In genomic region chr17:72587156-72587555, GRCh38 we compare ENCODE assay signal across 19 cellular contexts.
DNase-seq lines count a peak whose midpoint lies in the region; ATAC-seq, FAIRE-seq and TF ChIP-seq lines count a peak whose summit lies in the region.
"Had no signal": no experiment of that assay in that cellular context is flagged by ENCODE, and none has a peak within 500 bp of the region (broad histone marks: within the 10 kb centered on the region; RNA-seq: fewer than 3 reads in every experiment).

No MANE protein-coding gene starts in this region.

- H3K4me2 ChIP-seq in astrocyte (ENCODE audit: low read length): peak overlapping the region; percentile 86

- ATAC-seq in foreskin keratinocyte: peak; percentile 36
- no peak for ATAC-seq in GM21447 (IDR thresholded peaks at IDR 0.05; ENCODE audit: unreplicated experiment)
- ATAC-seq: left colon had no signal

- peaks cover 25% of the 10 kb centered on the region for H3K4me1 Mint-ChIP-seq in MCF 10A (ENCODE audit: insufficient read depth, unreplicated experiment)
- peaks cover 43% of the 10 kb centered on the region for H3K4me1 Mint-ChIP-seq in astrocyte (ENCODE audit: low read depth, unreplicated experiment)
- H3K4me1 Mint-ChIP-seq in type B pancreatic cell (ENCODE audit: unreplicated experiment): peaks cover 32% of the 10 kb centered on the region

- peaks cover 77% of the 10 kb centered on the region for H4K20me1 ChIP-seq in astrocyte (ENCODE audit: insufficient read depth, low read length)

- H3K27ac ChIP-seq in breast epithelium (no peak overlapping the region), astrocyte (ENCODE audit: low read depth, low read length) (peak overlapping the region; percentile 71), foreskin keratinocyte (peak overlapping the region; percentile 82)
- H3K27ac ChIP-seq: prostate gland, thoracic aorta had no signal

- H3K79me2 ChIP-seq in astrocyte (ENCODE audit: insufficient read depth, low read length): peaks cover 90% of the 10 kb centered on the region

- H3K36me3 Mint-ChIP-seq in MCF 10A (ENCODE audit: insufficient read depth, unreplicated experiment) (peaks cover 35% of the 10 kb centered on the region), astrocyte (ENCODE audit: low read depth, unreplicated experiment) (peaks cover 6% of the 10 kb centered on the region), type B pancreatic cell (peaks cover 15% of the 10 kb centered on the region)
- H3K36me3 Mint-ChIP-seq: activated naive CD8-positive, alpha-beta T cell had no signal

- CTCF ChIA-PET in MCF 10A (lab: Yijun Ruan, JAX): interaction anchor here (0.5 to 3.7 kb wide), 6 partner anchors 13 to 623 kb away, joined by 3 to 26 read pairs (median 3); no protein-coding TSS in a partner anchor

- H3K36me3 ChIP-seq in breast epithelium (no peaks in the 10 kb centered on the region), astrocyte (ENCODE audit: insufficient read depth, low read length) (no peaks in the 10 kb centered on the region)
- H3K36me3 ChIP-seq: MG63, prostate gland, thoracic aorta had no signal

- H3K4me3 Mint-ChIP-seq in MCF 10A (ENCODE audit: unreplicated experiment): peak overlapping the region; percentile 91
- H3K4me3 Mint-ChIP-seq in astrocyte (ENCODE audit: unreplicated experiment): peak overlapping the region; percentile 13
- peak overlapping the region; percentile 89 for H3K4me3 Mint-ChIP-seq in type B pancreatic cell
- H3K4me3 Mint-ChIP-seq: activated naive CD8-positive, alpha-beta T cell had no signal

- TF ChIP-seq POLR2A in breast epithelium (IDR thresholded peaks at IDR 0.05): no peak

- intact Hi-C loops in MCF 10A (cut with micrococcal nuclease) (no loop called here), breast epithelium (cut with DNase I; ENCODE audit: low total_unique reads) (no loop called here)

- no peaks in the 10 kb centered on the region for H3K4me1 ChIP-seq in breast epithelium
- H3K4me1 ChIP-seq in astrocyte (ENCODE audit: insufficient read depth, low read length): peaks cover 32% of the 10 kb centered on the region
- H3K4me1 ChIP-seq in foreskin keratinocyte: peaks cover 25% of the 10 kb centered on the region

- no peaks in the 10 kb centered on the region for H3K27me3 Mint-ChIP-seq in MCF 10A (ENCODE audit: insufficient read depth, unreplicated experiment)
- no peaks in the 10 kb centered on the region for H3K27me3 Mint-ChIP-seq in astrocyte (ENCODE audit: low read depth, unreplicated experiment)
- H3K27me3 Mint-ChIP-seq in type B pancreatic cell: peaks cover 15% of the 10 kb centered on the region

- no peak for TF ChIP-seq CTCF in MCF 10A (IDR thresholded peaks at IDR 0.05; ENCODE audit: unreplicated experiment)
- TF ChIP-seq CTCF in breast epithelium (IDR thresholded peaks at IDR 0.05): no peak
- no peak for TF ChIP-seq CTCF in astrocyte (IDR thresholded peaks at IDR 0.05; ENCODE audit: insufficient read depth, low read depth, low read length)
- no peak for TF ChIP-seq CTCF in foreskin keratinocyte (conservative IDR thresholded peaks at IDR 0.05)
- TF ChIP-seq CTCF in type B pancreatic cell (conservative IDR thresholded peaks at IDR 0.05): no peak

- DNase-seq in MCF 10A (ENCODE audit: unreplicated experiment) (peak; percentile 66), breast epithelium (ENCODE audit: low spot score in 2 of 2) (no peak), astrocyte (ENCODE audit: low read depth) (peak; percentile 57), foreskin keratinocyte (peak; percentile 84 to 95), type B pancreatic cell (ENCODE audit: extremely low spot score, unreplicated experiment) (no peak), HCEC 1CT (no peak), NCI-H1417 treated with DMSO at 0.1 percent for 48 hours (lab: John Stamatoyannopoulos, UW) (no peak)
- DNase-seq: ACHN; activated CD4-positive, CD25-positive, alpha-beta regulatory T cell treated with anti-CD3 and anti-CD28 coated beads, Interleukin-2, amount 50 U/mL, for 72 hours; cerebellar nuclear complex; COR-L47; left colon; MG63; NCI-H2081 treated with DMSO at 0.1 percent for 48 hours; NCI-H526 had no signal

- H3K9me3 ChIP-seq in breast epithelium (no peaks in the 10 kb centered on the region), astrocyte (ENCODE audit: insufficient read depth, low read depth, low read length) (no peaks in the 10 kb centered on the region)
- H3K9me3 ChIP-seq: MG63, prostate gland, thoracic aorta had no signal

- POLR2A ChIA-PET in MCF 10A (lab: Yijun Ruan, JAX): interaction anchor here (0.6 to 7.8 kb wide), 18 partner anchors 9 to 724 kb away, joined by 3 to 166 read pairs (median 4); a partner anchor contains a TSS

- H3K9ac ChIP-seq in astrocyte (ENCODE audit: low read length): peak overlapping the region; percentile 93

- no peak for FAIRE-seq in astrocyte (lab: Jason Lieb, UNC)

- no peaks in the 10 kb centered on the region for H3K9me3 Mint-ChIP-seq in MCF 10A (ENCODE audit: unreplicated experiment)
- no peaks in the 10 kb centered on the region for H3K9me3 Mint-ChIP-seq in astrocyte (ENCODE audit: unreplicated experiment)
- H3K9me3 Mint-ChIP-seq in type B pancreatic cell: peaks cover 4% of the 10 kb centered on the region

- H3K27me3 ChIP-seq in breast epithelium (peaks cover 0 to 19% of the 10 kb centered on the region in 2 donors), astrocyte (ENCODE audit: insufficient read depth, low read length) (no peaks in the 10 kb centered on the region), foreskin keratinocyte (no peaks in the 10 kb centered on the region)
- H3K27me3 ChIP-seq: MG63 had no signal

- H3K27ac Mint-ChIP-seq in MCF 10A (ENCODE audit: low read depth, unreplicated experiment) (peak overlapping the region; percentile 90), astrocyte (ENCODE audit: unreplicated experiment) (peak overlapping the region; percentile 94), type B pancreatic cell (peak overlapping the region; percentile 98)
- H3K27ac Mint-ChIP-seq: activated naive CD8-positive, alpha-beta T cell had no signal

- H2AFZ ChIP-seq in astrocyte (ENCODE audit: low read depth, low read length): no peak overlapping the region

- BruUV-seq in MCF 10A (replicated peaks; lab: Mats Ljungman, UMichigan): no TSS peak

- H3K4me3 ChIP-seq in breast epithelium: no peak overlapping the region
- no peak overlapping the region for H3K4me3 ChIP-seq in astrocyte (ENCODE audit: insufficient read depth, low read depth, low read length)
- H3K4me3 ChIP-seq: MG63, prostate gland, thoracic aorta had no signal

Comparison
In these comparisons a context has a peak if more than half of its experiments do, and no peak if none do; other contexts are left out.
1. DNase-seq: peak in MCF 10A (single experiment), astrocyte (single experiment) and foreskin keratinocyte (2 of 2); none in breast epithelium (0 of 2), type B pancreatic cell (single experiment), HCEC 1CT (single experiment) and NCI-H1417 treated with DMSO at 0.1 percent for 48 hours (single experiment).
2. H3K4me3 Mint-ChIP-seq: peak in every context shown above with its lines; median percentile 91 in MCF 10A; 89 in type B pancreatic cell; 13 in astrocyte.
3. H3K27ac ChIP-seq: peak in astrocyte (single experiment) and foreskin keratinocyte (single experiment); none in breast epithelium (0 of 2).
4. Peak in every context shown above with its lines, with median percentiles within 50 percentile points of each other: H3K27ac Mint-ChIP-seq.